8 cellular contexts compared by ENCODE assay signal in the genomic region with DNA sequence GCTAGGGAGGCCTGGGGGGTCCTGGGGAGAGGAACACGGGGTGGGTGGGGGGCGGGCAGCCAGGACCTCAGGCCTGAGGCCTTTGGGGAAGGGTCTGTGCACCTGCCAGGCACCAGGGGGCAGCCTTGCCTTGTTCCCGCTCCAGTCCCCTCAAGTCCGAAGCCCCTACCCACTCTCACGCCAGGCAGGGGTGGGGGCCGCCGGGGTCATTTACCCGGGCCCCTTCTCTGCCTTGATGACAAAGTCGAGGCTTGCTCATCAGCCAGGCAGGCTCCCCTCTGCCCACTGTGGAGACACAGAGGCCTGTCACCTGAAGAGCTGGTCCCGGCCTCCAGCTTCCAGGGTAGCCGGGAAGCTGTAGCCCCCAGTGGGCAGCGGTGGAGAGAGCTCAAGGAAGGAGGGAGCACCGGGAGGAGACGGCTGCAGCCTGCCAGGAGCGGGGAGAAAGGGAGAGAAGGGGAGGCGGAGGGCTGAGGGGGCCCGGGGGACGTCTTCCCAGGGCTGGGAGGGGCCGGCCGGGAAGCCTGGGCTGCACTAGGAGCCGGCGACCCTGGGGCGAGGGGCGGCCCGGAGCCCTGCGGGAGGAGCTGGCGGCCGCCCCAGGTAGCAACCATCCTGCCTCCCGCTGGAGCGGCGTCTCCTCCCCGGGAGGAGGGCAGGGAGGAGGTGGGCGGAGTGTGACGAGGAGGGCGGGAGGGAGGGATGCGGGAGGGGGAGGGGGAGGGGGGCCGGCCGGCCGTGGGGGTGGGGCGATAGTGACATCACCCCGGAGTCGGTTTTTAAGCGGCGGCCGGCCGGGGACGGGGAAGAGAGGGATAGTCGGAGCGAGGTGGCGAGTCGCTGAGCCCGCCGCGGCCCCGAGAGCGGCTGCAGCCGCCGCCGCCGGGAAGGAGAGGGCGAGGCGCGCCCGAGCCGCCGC. TPM values are rescaled to one million over a fixed set of nuclear protein-coding genes. Genes with fewer than 3 reads are reported as not detected.
A peak's percentile ranks its signal among the peaks of the same experiment; 100 is the strongest.
DNase-seq lines count a peak whose midpoint lies in the region; ATAC-seq, FAIRE-seq and TF ChIP-seq lines count a peak whose summit lies in the region.

A gene (plus strand): TSS at position 806 of the 919 bp plus-strand sequence. CDS start 649 bp downstream, outside the sequence.

- peak; percentile 82 for TF ChIP-seq POLR2A in H54 (IDR thresholded peaks at IDR 0.05; ENCODE audit: low read depth, low read length)

- H3K4me2 ChIP-seq in parathyroid adenoma (ENCODE audit: low read length) (peak within 1 kb of the TSS; percentile 25), Karpas-422 (ENCODE audit: low read depth, low read length, poor library complexity, severe bottlenecking) (no peak within 1 kb of the TSS)

- FAIRE-seq in H54 (lab: Jason Lieb, UNC), result no peak

- H3K36me3 ChIP-seq in NT2/D1 (ENCODE audit: insufficient read depth, insufficient read length, low read length) (peaks cover 12% of the 10 kb centered on the region), parathyroid adenoma (ENCODE audit: control insufficient read depth, insufficient read depth, low read length) (no peaks in the 10 kb centered on the region), Karpas-422 (ENCODE audit: insufficient read depth, low read length) (no peaks in the 10 kb centered on the region)

- no peaks in the 10 kb centered on the region for H4K20me1 ChIP-seq in Karpas-422 (ENCODE audit: insufficient read depth, low read depth, low read length)

- peak within 1 kb of the TSS; percentile 42 for H3K4me3 ChIP-seq in NT2/D1 (ENCODE audit: insufficient read length, low read depth)
- H3K4me3 ChIP-seq in parathyroid adenoma (ENCODE audit: low read depth, low read length), result peak within 1 kb of the TSS; percentile 31
- H3K4me3 ChIP-seq in Karpas-422 (ENCODE audit: low read length), result no peak within 1 kb of the TSS

- no peaks in the 10 kb centered on the region for H3K9me2 ChIP-seq in Karpas-422 (replicated peaks; ENCODE audit: insufficient read depth, low read length)

- H3K27ac ChIP-seq in parathyroid adenoma (no peak within 1 kb of the TSS), Karpas-422 (ENCODE audit: low read length) (no peak within 1 kb of the TSS)

- no peaks in the 10 kb centered on the region for H3K4me1 Mint-ChIP-seq in activated naive CD8-positive, alpha-beta T cell (ENCODE audit: low read depth)

- intact Hi-C loops in Right ventricle myocardium superior (cut with DNase I), result no loop called here

- H3K4me1 ChIP-seq in NT2/D1 (ENCODE audit: insufficient read depth, insufficient read length) (peaks cover 3% of the 10 kb centered on the region), parathyroid adenoma (no peaks in the 10 kb centered on the region), Karpas-422 (ENCODE audit: low read length) (peaks cover 4% of the 10 kb centered on the region)

- no peaks in the 10 kb centered on the region for H3K9me3 Mint-ChIP-seq in activated naive CD8-positive, alpha-beta T cell (ENCODE audit: low read depth)

- H3K27ac Mint-ChIP-seq in activated naive CD8-positive, alpha-beta T cell, result no peak within 1 kb of the TSS

- peak; percentile 76 for DNase-seq in Ammon's horn (ENCODE audit: low spot score)
- DNase-seq in H54 (ENCODE audit: insufficient read length, low spot score), result peak; percentile 63
- DNase-seq in NT2/D1 (ENCODE audit: low read depth, low spot score), result no peak
- peak; percentile 82 for DNase-seq in Right ventricle myocardium superior
- DNase-seq in Karpas-422, result no peak

- H3K4me3 Mint-ChIP-seq in activated naive CD8-positive, alpha-beta T cell, result peak within 1 kb of the TSS; percentile 69

- no peaks in the 10 kb centered on the region for H3K27me3 ChIP-seq in NT2/D1 (ENCODE audit: insufficient read depth, insufficient read length)
- no peaks in the 10 kb centered on the region for H3K27me3 ChIP-seq in parathyroid adenoma (ENCODE audit: control insufficient read depth, insufficient read depth, low read length)
- no peaks in the 10 kb centered on the region for H3K27me3 ChIP-seq in Karpas-422 (ENCODE audit: low read length)

- H3K79me2 ChIP-seq in parathyroid adenoma (no peaks in the 10 kb centered on the region), Karpas-422 (ENCODE audit: low read length) (no peaks in the 10 kb centered on the region)

- peak; percentile 72 for ATAC-seq in Right ventricle myocardium superior (ENCODE audit: poor library complexity)
- ATAC-seq in HG02885 (IDR thresholded peaks at IDR 0.05; ENCODE audit: poor library complexity, unreplicated experiment), result no peak

- H2AFZ ChIP-seq in parathyroid adenoma, result peak within 1 kb of the TSS; percentile 89
- H2AFZ ChIP-seq in Karpas-422 (ENCODE audit: low read length), result no peak within 1 kb of the TSS

- H3K9ac ChIP-seq in NT2/D1 (ENCODE audit: insufficient read length, low read depth), result peak within 1 kb of the TSS; percentile 42
- H3K9ac ChIP-seq in parathyroid adenoma, result no peak within 1 kb of the TSS
- H3K9ac ChIP-seq in Karpas-422 (ENCODE audit: low read length), result no peak within 1 kb of the TSS

- TF ChIP-seq CTCF in parathyroid adenoma (IDR thresholded peaks at IDR 0.05), result peak; percentile 23

- H3K9me3 ChIP-seq in NT2/D1 (ENCODE audit: insufficient read depth, low read length) (no peaks in the 10 kb centered on the region), parathyroid adenoma (ENCODE audit: control insufficient read depth, low read length) (no peaks in the 10 kb centered on the region), Karpas-422 (ENCODE audit: low read length) (no peaks in the 10 kb centered on the region; the same call in 1 of the 2 replicates)

- H3K36me3 Mint-ChIP-seq in activated naive CD8-positive, alpha-beta T cell, result no peaks in the 10 kb centered on the region

- no peaks in the 10 kb centered on the region for H3K27me3 Mint-ChIP-seq in activated naive CD8-positive, alpha-beta T cell

RNA-seq across cellular contexts. Expression of the gene that starts here (rescaled TPM):
- 192 TPM for total RNA-seq in Right ventricle myocardium superior
- 0.14 TPM in 1 of 2 replicates, not detected in the other for total RNA-seq in Karpas-422 (2014; rRNA removed; shearing (Covaris generic); ENCODE audit: low replicate concordance)

Comparison
In these comparisons a context has a peak if more than half of its experiments do, and no peak if none do; other contexts are left out.
1. RNA of the gene that starts here (total RNA-seq): 192 TPM in Right ventricle myocardium superior (single experiment); 0.14 TPM in Karpas-422; every median in the first group is over 100 times any median in the second.
2. DNase-seq: peak in Ammon's horn (single experiment), H54 (single experiment) and Right ventricle myocardium superior (single experiment); none in NT2/D1 (single experiment) and Karpas-422 (single experiment).